ENCODE assay signal across 10 cellular contexts in genomic region chr12:4270016-4270669, GRCh38. TPM values are rescaled to one million over a fixed set of nuclear protein-coding genes. Genes with fewer than 3 reads are reported as not detected.
DNase-seq lines count a peak whose midpoint lies in the region; ATAC-seq and TF ChIP-seq lines count a peak whose summit lies in the region.
"Had no signal": no experiment of that assay in that cellular context is flagged by ENCODE, and none has a peak within 500 bp of the region (broad histone marks: within the 10 kb centered on the region; RNA-seq: fewer than 3 reads in every experiment).

No MANE protein-coding gene starts in this region.

- H3K4me1 ChIP-seq in cardiac muscle cell (ENCODE audit: low read depth) (peaks cover 5% of the 10 kb centered on the region), uterus (no peaks in the 10 kb centered on the region)

- peak overlapping the region; percentile 62 for H3K4me3 Mint-ChIP-seq in chondrocyte (ENCODE audit: unreplicated experiment)
- peak overlapping the region; percentile 99 for H3K4me3 Mint-ChIP-seq in natural killer cell

- H3K27ac ChIP-seq in cardiac muscle cell: no peak overlapping the region
- H3K27ac ChIP-seq in uterus: peak overlapping the region; percentile 88 to 99
- H3K27ac ChIP-seq: C4-2B had no signal

- H3K27me3 ChIP-seq in cardiac muscle cell (peaks cover 25% of the 10 kb centered on the region), uterus (no peaks in the 10 kb centered on the region)

- H3K9me3 Mint-ChIP-seq in chondrocyte (ENCODE audit: low read depth): no peaks in the 10 kb centered on the region
- no peaks in the 10 kb centered on the region for H3K9me3 Mint-ChIP-seq in natural killer cell

- in situ Hi-C loops in ACHN (cut with HindIII; ENCODE audit: low pct_ligation_motif_present, low pct_unique_long_range_greater_than_20kb, low sequenced_read_pairs): no loop called here

- DNase-seq in cardiac muscle cell (ENCODE audit: low read depth in 1 of 2, low spot score in 1 of 2): no peak
- no peak for DNase-seq in left ventricle myocardium superior
- no peak for DNase-seq in chondrocyte (ENCODE audit: low spot score)
- peak; percentile 43 for DNase-seq in natural killer cell
- no peak for DNase-seq in uterus
- DNase-seq in ACHN: no peak

- H3K27me3 Mint-ChIP-seq in chondrocyte (ENCODE audit: low read depth): peaks cover 55% of the 10 kb centered on the region
- peaks cover 0 to 13% of the 10 kb centered on the region in 2 donors for H3K27me3 Mint-ChIP-seq in natural killer cell (ENCODE audit: low read depth in 2 of 2)

- ATAC-seq in left ventricle myocardium superior (no peak), natural killer cell (no peak), GM21723 (IDR thresholded peaks at IDR 0.05; ENCODE audit: unreplicated experiment) (no peak), GM21619 (IDR thresholded peaks at IDR 0.05; ENCODE audit: unreplicated experiment) (no peak)
- ATAC-seq: Panc1 had no signal

- H3K9me3 ChIP-seq in cardiac muscle cell (ENCODE audit: low read depth): no peaks in the 10 kb centered on the region
- no peaks in the 10 kb centered on the region for H3K9me3 ChIP-seq in uterus

- H3K4me3 ChIP-seq in cardiac muscle cell (peak overlapping the region; percentile 62), uterus (peak overlapping the region; percentile 47 to 91)

- intact Hi-C loops in left ventricle myocardium superior (cut with micrococcal nuclease): loop anchor here (10.0 kb wide), 1 partner anchor 385 kb away; no protein-coding TSS in a partner anchor
- intact Hi-C loops in natural killer cell (cut with micrococcal nuclease): loop anchor here (5.0 kb wide), 1 partner anchor 398 kb away; the partner anchor contains the start of gene PARP11
- intact Hi-C loops in uterus (cut with DNase I; ENCODE audit: low total_unique reads): loop anchor here (10.0 kb wide), 1 partner anchor 235 kb away; no protein-coding TSS in a partner anchor

- TF ChIP-seq CTCF in cardiac muscle cell (IDR thresholded peaks at IDR 0.05; ENCODE audit: low read depth, low read length) (no peak), chondrocyte (IDR thresholded peaks at IDR 0.05) (no peak), natural killer cell (IDR thresholded peaks at IDR 0.05) (no peak), uterus (IDR thresholded peaks at IDR 0.05) (no peak)

- H3K36me3 Mint-ChIP-seq in chondrocyte (ENCODE audit: low read depth): peaks cover 2% of the 10 kb centered on the region
- no peaks in the 10 kb centered on the region for H3K36me3 Mint-ChIP-seq in natural killer cell

- H3K36me3 ChIP-seq in cardiac muscle cell: no peaks in the 10 kb centered on the region
- H3K36me3 ChIP-seq in uterus: no peaks in the 10 kb centered on the region

- TF ChIP-seq POLR2A in uterus (IDR thresholded peaks at IDR 0.05): no peak

- no peak overlapping the region for H3K27ac Mint-ChIP-seq in chondrocyte (ENCODE audit: unreplicated experiment)
- peak overlapping the region; percentile 92 to 98 for H3K27ac Mint-ChIP-seq in natural killer cell

- peaks cover 31% of the 10 kb centered on the region for H3K4me1 Mint-ChIP-seq in chondrocyte (ENCODE audit: low read depth)
- peaks cover 26 to 47% of the 10 kb centered on the region in 2 donors for H3K4me1 Mint-ChIP-seq in natural killer cell

RNA-seq across cellular contexts. Expression of gene CCND2, which starts 3.4 kb away (rescaled TPM):
- total RNA-seq in cardiac muscle cell (89.9 and 110 TPM in 2 replicates), left ventricle myocardium superior (281 TPM), chondrocyte (128 to 158 TPM (median 129 TPM) in 3 replicates), natural killer cell (100 to 1,000 TPM; 164 to 247 (median 228) TPM), uterus (100 to 1,000 TPM in 2 of 4 donors, 10 to 100 TPM in 2; 49.4 to 210 (median 100) TPM)
- 91.5 and 94.4 TPM in 2 replicates for polyA plus RNA-seq in cardiac muscle cell

RNA-seq across cellular contexts. Expression of gene TIGAR, which starts 50.9 kb away (rescaled TPM):
- total RNA-seq in cardiac muscle cell (2.7 and 3.2 TPM in 2 replicates), left ventricle myocardium superior (14.4 TPM), chondrocyte (27.1 to 30.1 TPM (median 28.8 TPM) in 3 replicates), natural killer cell (1 to 10 TPM; 6.1 to 7.4 (median 7.3) TPM), uterus (10 to 100 TPM in 1 of 4 donors, 1 to 10 TPM in 2, under 1 TPM in 1; 0.26 to 10.6 (median 2.3) TPM)
- 8.5 and 16.4 TPM in 2 replicates for polyA plus RNA-seq in cardiac muscle cell
